ENCODE assay signal across 8 cellular contexts in genomic region chr6:29552512-29553051, GRCh38. TPM values are rescaled to one million over a fixed set of nuclear protein-coding genes. Genes with fewer than 3 reads are reported as not detected.
A peak's percentile ranks its signal among the peaks of the same experiment; 100 is the strongest.
DNase-seq lines count a peak whose midpoint lies in the region; TF ChIP-seq lines count a peak whose summit lies in the region.

No MANE protein-coding gene starts in this region.

- DNase-seq in GM13977 (ENCODE audit: low spot score) (peak; percentile 88), H7 (peak; percentile 61), MV-4-11 (lab: John Stamatoyannopoulos, UW) (peak; percentile 39), cardiac fibroblast (ENCODE audit: low read depth in 2 of 2) (peak; percentile 76 to 83), left kidney (ENCODE audit: low read depth, low spot score) (peak; percentile 73), tibial artery (no peak), testis (no peak)
- DNase-seq in activated effector memory CD4-positive, alpha-beta T cell treated with Interleukin-2 at 50 U/mL for 16 hours, result no peak

- H3K27ac ChIP-seq in tibial artery (no peak overlapping the region), testis (no peak overlapping the region)

- peaks cover 42% of the 10 kb centered on the region for H3K27me3 ChIP-seq in H7 (ENCODE audit: control insufficient read depth, insufficient read depth, low read length)
- peaks cover 0 to 47% of the 10 kb centered on the region in 2 donors for H3K27me3 ChIP-seq in tibial artery
- no peaks in the 10 kb centered on the region for H3K27me3 ChIP-seq in testis

- WGBS in testis, 2 donors, result 15 to 26% methylated on average over 5 of the region's 5 CpGs

- H3K4me1 ChIP-seq in tibial artery (peaks cover 0 to 16% (median 15%) of the 10 kb centered on the region in 4 donors), testis (peaks cover 11% of the 10 kb centered on the region)

- TF ChIP-seq POLR2A in testis (IDR thresholded peaks at IDR 0.05), result no peak

- H3K4me3 ChIP-seq in H7 (ENCODE audit: insufficient read depth, low read depth, low read length) (peak overlapping the region; percentile 47; the same call in 1 of the 2 replicates), cardiac fibroblast (replicated peaks in 1 of 2; ENCODE audit: low read depth in 2 of 2, low read length in 2 of 2) (no peak overlapping the region), tibial artery (peak overlapping the region; percentile 26 to 47), testis (peak overlapping the region in 1 of 2 donors; percentile 54)

- in situ Hi-C loops in GM13977 (cut with MboI; ENCODE audit: low pct_unique_long_range_greater_than_20kb, low sequenced_read_pairs, unreplicated experiment), result no loop called here

- no peak for TF ChIP-seq CTCF in GM13977 (IDR thresholded peaks at IDR 0.05; ENCODE audit: extremely low read depth, insufficient read depth, missing control alignments)
- no peak for TF ChIP-seq CTCF in cardiac fibroblast (IDR thresholded peaks at IDR 0.05; ENCODE audit: low read depth, low read length)
- TF ChIP-seq CTCF in tibial artery (IDR thresholded peaks at IDR 0.05), result no peak
- TF ChIP-seq CTCF in testis (IDR thresholded peaks at IDR 0.05), result no peak

- H3K9me3 ChIP-seq in tibial artery (no peaks in the 10 kb centered on the region), testis (no peaks in the 10 kb centered on the region)

- no peaks in the 10 kb centered on the region for H3K36me3 ChIP-seq in H7 (replicated peaks; ENCODE audit: control insufficient read depth, insufficient read depth, low read length)
- no peaks in the 10 kb centered on the region for H3K36me3 ChIP-seq in tibial artery
- no peaks in the 10 kb centered on the region for H3K36me3 ChIP-seq in testis (ENCODE audit: low read depth, missing control alignments)

- intact Hi-C loops in tibial artery (cut with DNase I; ENCODE audit: low total_unique reads), result no loop called here
- intact Hi-C loops in testis (cut with DNase I; ENCODE audit: low total_unique reads), result no loop called here

RNA-seq across cellular contexts. Expression of gene UBD, which starts 7.0 kb away (rescaled TPM):
- total RNA-seq in H7 (2014; rRNA removed; shearing (Covaris generic)), result not detected in 2 replicates
- under 1 TPM in 1 of 2 donors, not detected in 1; 0.25 TPM for total RNA-seq in testis
- polyA plus RNA-seq in testis (ENCODE audit: insufficient read depth, low read depth, low replicate concordance), result 8.0 TPM

RNA-seq across cellular contexts. Expression of gene OR2H2, which starts 32.3 kb away (rescaled TPM):
- total RNA-seq in H7 (2014; rRNA removed; shearing (Covaris generic)), result not detected in 2 replicates
- total RNA-seq in testis, result under 1 TPM; 0.25 to 0.63 TPM
- polyA plus RNA-seq in testis (ENCODE audit: insufficient read depth, low read depth, low replicate concordance), result 3.7 TPM

Comparison
In these comparisons a context has a peak if more than half of its experiments do, and no peak if none do; other contexts are left out.
1. DNase-seq: peak in GM13977 (single experiment), H7 (single experiment), MV-4-11 (single experiment), cardiac fibroblast (2 of 2) and left kidney (single experiment); none in tibial artery (0 of 2), testis (single experiment) and activated effector memory CD4-positive, alpha-beta T cell treated with Interleukin-2 at 50 U/mL for 16 hours (single experiment).
2. H3K4me3 ChIP-seq: peak in H7 (single experiment) and tibial artery (2 of 2); none in cardiac fibroblast (0 of 2).